Comparison of ENCODE assay signal across 1 cellular context in the genomic region with DNA sequence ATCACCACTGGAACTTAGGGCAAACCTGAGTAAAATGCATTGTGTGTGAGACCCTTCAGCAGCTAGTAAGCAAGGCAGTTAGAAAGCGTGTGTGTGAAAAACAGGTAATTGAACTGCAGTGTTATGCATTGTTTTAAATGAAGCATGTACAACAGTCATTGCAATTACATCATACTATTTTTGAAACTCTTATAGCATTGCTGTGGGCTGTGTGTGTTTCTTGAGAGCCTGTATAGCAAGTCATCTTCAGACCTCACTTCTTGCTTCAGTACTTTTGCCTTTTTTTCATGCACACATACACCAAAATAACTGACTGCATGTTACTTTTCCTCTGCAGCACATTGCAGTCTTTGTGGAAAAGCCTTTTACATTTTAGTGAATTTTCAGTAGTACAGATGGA.
TF ChIP-seq lines count a peak whose summit lies in the region.

No MANE protein-coding gene starts in this region.

TF ChIP-seq in GM23338, 12 proteins besides CTCF, POLR2A, EP300 and RAD21:
- TF ChIP-seq CREB1 (CRISPR knock-in tag; IDR thresholded peaks at IDR 0.05; ENCODE audit: low read depth) (no peak), JUNB (IDR thresholded peaks at IDR 0.05; ENCODE audit: unreplicated experiment) (no peak), ZNF331 (CRISPR knock-in tag; IDR thresholded peaks at IDR 0.05; ENCODE audit: low read depth) (no peak), ZNF114 (CRISPR knock-in tag; IDR thresholded peaks at IDR 0.05) (no peak), POLR2AphosphoS5 (IDR thresholded peaks at IDR 0.05; ENCODE audit: low read depth) (no peak), NANOG (IDR thresholded peaks at IDR 0.05; ENCODE audit: borderline replicate concordance) (no peak), REST (IDR thresholded peaks at IDR 0.05; ENCODE audit: unreplicated experiment) (no peak), EZH2 (IDR thresholded peaks at IDR 0.05; ENCODE audit: low read depth, unreplicated experiment) (no peak), STAT1 (IDR thresholded peaks at IDR 0.05; ENCODE audit: unreplicated experiment) (no peak), EZH2phosphoT487 (IDR thresholded peaks at IDR 0.05; ENCODE audit: unreplicated experiment) (no peak), ETS1 (IDR thresholded peaks at IDR 0.05) (no peak)
- TF ChIP-seq, protein P1, sequence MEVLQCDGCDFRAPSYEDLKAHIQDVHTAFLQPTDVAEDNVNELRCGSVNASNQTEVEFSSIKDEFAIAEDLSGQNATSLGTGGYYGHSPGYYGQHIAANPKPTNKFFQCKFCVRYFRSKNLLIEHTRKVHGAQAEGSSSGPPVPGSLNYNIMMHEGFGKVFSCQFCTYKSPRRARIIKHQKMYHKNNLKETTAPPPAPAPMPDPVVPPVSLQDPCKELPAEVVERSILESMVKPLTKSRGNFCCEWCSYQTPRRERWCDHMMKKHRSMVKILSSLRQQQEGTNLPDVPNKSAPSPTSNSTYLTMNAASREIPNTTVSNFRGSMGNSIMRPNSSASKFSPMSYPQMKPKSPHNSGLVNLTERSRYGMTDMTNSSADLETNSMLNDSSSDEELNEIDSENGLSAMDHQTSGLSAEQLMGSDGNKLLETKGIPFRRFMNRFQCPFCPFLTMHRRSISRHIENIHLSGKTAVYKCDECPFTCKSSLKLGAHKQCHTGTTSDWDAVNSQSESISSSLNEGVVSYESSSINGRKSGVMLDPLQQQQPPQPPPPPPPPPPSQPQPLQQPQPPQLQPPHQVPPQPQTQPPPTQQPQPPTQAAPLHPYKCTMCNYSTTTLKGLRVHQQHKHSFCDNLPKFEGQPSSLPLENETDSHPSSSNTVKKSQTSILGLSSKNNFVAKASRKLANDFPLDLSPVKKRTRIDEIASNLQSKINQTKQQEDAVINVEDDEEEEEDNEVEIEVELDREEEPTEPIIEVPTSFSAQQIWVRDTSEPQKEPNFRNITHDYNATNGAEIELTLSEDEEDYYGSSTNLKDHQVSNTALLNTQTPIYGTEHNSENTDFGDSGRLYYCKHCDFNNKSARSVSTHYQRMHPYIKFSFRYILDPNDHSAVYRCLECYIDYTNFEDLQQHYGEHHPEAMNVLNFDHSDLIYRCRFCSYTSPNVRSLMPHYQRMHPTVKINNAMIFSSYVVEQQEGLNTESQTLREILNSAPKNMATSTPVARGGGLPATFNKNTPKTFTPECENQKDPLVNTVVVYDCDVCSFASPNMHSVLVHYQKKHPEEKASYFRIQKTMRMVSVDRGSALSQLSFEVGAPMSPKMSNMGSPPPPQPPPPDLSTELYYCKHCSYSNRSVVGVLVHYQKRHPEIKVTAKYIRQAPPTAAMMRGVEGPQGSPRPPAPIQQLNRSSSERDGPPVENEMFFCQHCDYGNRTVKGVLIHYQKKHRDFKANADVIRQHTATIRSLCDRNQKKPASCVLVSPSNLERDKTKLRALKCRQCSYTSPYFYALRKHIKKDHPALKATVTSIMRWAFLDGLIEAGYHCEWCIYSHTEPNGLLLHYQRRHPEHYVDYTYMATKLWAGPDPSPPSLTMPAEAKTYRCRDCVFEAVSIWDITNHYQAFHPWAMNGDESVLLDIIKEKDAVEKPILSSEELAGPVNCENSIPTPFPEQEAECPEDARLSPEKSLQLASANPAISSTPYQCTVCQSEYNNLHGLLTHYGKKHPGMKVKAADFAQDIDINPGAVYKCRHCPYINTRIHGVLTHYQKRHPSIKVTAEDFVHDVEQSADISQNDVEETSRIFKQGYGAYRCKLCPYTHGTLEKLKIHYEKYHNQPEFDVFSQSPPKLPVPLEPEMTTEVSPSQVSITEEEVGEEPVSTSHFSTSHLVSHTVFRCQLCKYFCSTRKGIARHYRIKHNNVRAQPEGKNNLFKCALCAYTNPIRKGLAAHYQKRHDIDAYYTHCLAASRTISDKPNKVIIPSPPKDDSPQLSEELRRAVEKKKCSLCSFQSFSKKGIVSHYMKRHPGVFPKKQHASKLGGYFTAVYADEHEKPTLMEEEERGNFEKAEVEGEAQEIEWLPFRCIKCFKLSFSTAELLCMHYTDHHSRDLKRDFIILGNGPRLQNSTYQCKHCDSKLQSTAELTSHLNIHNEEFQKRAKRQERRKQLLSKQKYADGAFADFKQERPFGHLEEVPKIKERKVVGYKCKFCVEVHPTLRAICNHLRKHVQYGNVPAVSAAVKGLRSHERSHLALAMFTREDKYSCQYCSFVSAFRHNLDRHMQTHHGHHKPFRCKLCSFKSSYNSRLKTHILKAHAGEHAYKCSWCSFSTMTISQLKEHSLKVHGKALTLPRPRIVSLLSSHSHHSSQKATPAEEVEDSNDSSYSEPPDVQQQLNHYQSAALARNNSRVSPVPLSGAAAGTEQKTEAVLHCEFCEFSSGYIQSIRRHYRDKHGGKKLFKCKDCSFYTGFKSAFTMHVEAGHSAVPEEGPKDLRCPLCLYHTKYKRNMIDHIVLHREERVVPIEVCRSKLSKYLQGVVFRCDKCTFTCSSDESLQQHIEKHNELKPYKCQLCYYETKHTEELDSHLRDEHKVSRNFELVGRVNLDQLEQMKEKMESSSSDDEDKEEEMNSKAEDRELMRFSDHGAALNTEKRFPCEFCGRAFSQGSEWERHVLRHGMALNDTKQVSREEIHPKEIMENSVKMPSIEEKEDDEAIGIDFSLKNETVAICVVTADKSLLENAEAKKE (CRISPR knock-in tag; IDR thresholded peaks at IDR 0.05), result no peak
